ENCODE assay signal across 8 cellular contexts in genomic region chr4:9495450-9495849, GRCh38. TPM values are rescaled to one million over a fixed set of nuclear protein-coding genes. Genes with fewer than 3 reads are reported as not detected.
A peak's percentile ranks its signal among the peaks of the same experiment; 100 is the strongest.
DNase-seq lines count a peak whose midpoint lies in the region; TF ChIP-seq lines count a peak whose summit lies in the region.
"Not testable (repeated sequence)": the region's sequence is repeated elsewhere in the genome, so short reads cannot be mapped to it uniquely, and the experiment has no call there.

No MANE protein-coding gene starts in this region.

- H3K27me3 Mint-ChIP-seq in activated T-helper 2 cell treated with anti-CD3 and anti-CD28 coated beads, Interferon-gamma antibody, Interleukin-2, Interleukin-4, amounts not matched to agents 10 μg/mL and 5 μg/mL and 100 μg/mL, durations not matched to agents 14 hours and 24 hours and 36 hours (ENCODE audit: low read depth) = peaks cover 13% of the 10 kb centered on the region

- H3K9me3 ChIP-seq in fibroblast of lung (ENCODE audit: control insufficient read depth, insufficient read depth, low read depth, low read length) = not testable (repeated sequence)

- no CpG with 5 or more reads among the region's 11 CpGs for WGBS in mesendoderm (ENCODE audit: extremely low coverage, insufficient coverage, low lambda C conversion rate)

- not testable (repeated sequence) for H3K27ac Mint-ChIP-seq in activated T-helper 2 cell treated with anti-CD3 and anti-CD28 coated beads, Interferon-gamma antibody, Interleukin-2, Interleukin-4, amounts not matched to agents 10 μg/mL and 5 μg/mL and 100 μg/mL, durations not matched to agents 14 hours and 24 hours and 36 hours

- not testable (repeated sequence) for H3K4me1 ChIP-seq in fibroblast of lung (ENCODE audit: control insufficient read depth, extremely low read depth, insufficient read depth, low read length); mesendoderm (ENCODE audit: control insufficient read depth, low read depth, low read length)

- H3K4me3 Mint-ChIP-seq in activated T-helper 2 cell treated with anti-CD3 and anti-CD28 coated beads, Interferon-gamma antibody, Interleukin-2, Interleukin-4, amounts not matched to agents 10 μg/mL and 5 μg/mL and 100 μg/mL, durations not matched to agents 14 hours and 24 hours and 36 hours (ENCODE audit: low read depth) = not testable (repeated sequence)

- not testable (repeated sequence) for H4K5ac ChIP-seq in mesendoderm (ENCODE audit: low read length)

- H3K56ac ChIP-seq in mesendoderm (ENCODE audit: low read length) = not testable (repeated sequence)

- not testable (repeated sequence) for H2BK15ac ChIP-seq in mesendoderm (replicated peaks; ENCODE audit: low read depth)

- not testable (repeated sequence) for H3K23ac ChIP-seq in mesendoderm (ENCODE audit: low read length)

- not testable (repeated sequence) for H2AFZ ChIP-seq in fibroblast of lung (ENCODE audit: low read length)

- H3K4me3 ChIP-seq in GM12875 (ENCODE audit: low read depth, low read length); fibroblast of lung (replicated peaks in 1 of 4; ENCODE audit: control extremely low read depth in 1 of 4, insufficient read depth in 1 of 4, low read depth in 3 of 4, low read length in 4 of 4); mesendoderm (ENCODE audit: low read length): not testable (repeated sequence)

- H3K27ac ChIP-seq in fibroblast of lung (ENCODE audit: insufficient read depth, low read length); mesendoderm (ENCODE audit: low read depth, low read length): not testable (repeated sequence)

- H3K4me1 Mint-ChIP-seq in activated T-helper 2 cell treated with anti-CD3 and anti-CD28 coated beads, Interferon-gamma antibody, Interleukin-2, Interleukin-4, amounts not matched to agents 10 μg/mL and 5 μg/mL and 100 μg/mL, durations not matched to agents 14 hours and 24 hours and 36 hours (ENCODE audit: low read depth) = not testable (repeated sequence)

- not testable (repeated sequence) for H3K27me3 ChIP-seq in fibroblast of lung (ENCODE audit: control insufficient read depth, insufficient read depth, low read length); mesendoderm (ENCODE audit: insufficient read depth, low read length, poor library complexity)

- not testable (repeated sequence) for H3K36me3 Mint-ChIP-seq in activated T-helper 2 cell treated with anti-CD3 and anti-CD28 coated beads, Interferon-gamma antibody, Interleukin-2, Interleukin-4, amounts not matched to agents 10 μg/mL and 5 μg/mL and 100 μg/mL, durations not matched to agents 14 hours and 24 hours and 36 hours (ENCODE audit: low read depth)

- not testable (repeated sequence) for H2BK5ac ChIP-seq in mesendoderm (ENCODE audit: low read length)

- H4K8ac ChIP-seq in mesendoderm (ENCODE audit: low read depth, low read length) = not testable (repeated sequence)

- not testable (repeated sequence) for H3K79me1 ChIP-seq in mesendoderm (ENCODE audit: low read length)

- peak; percentile 58 for DNase-seq in 8988T
- peak; percentile 35 for DNase-seq in NCI-H2029 (lab: John Stamatoyannopoulos, UW)
- peak; percentile 46 for DNase-seq in T follicular helper cell (ENCODE audit: low read depth)
- DNase-seq in activated T-helper 2 cell treated with anti-CD3 and anti-CD28 coated beads, Interferon-gamma antibody, Interleukin-2, Interleukin-4, amounts not matched to agents 10 μg/mL and 5 μg/mL and 100 μg/mL, durations not matched to agents 14 hours and 24 hours and 36 hours (ENCODE audit: low spot score) = peak; percentile 43
- not testable (repeated sequence) for DNase-seq in fibroblast of lung (ENCODE audit: low read depth in 2 of 2)
- DNase-seq in mesendoderm = peak; percentile 77
- DNase-seq in stimulated activated CD4-positive, alpha-beta T cell treated with anti-CD3 and anti-CD28 coated beads, Interleukin-4, amount 100 ng/mL, for 1 hour = peak; percentile 68

- not testable (repeated sequence) for H2AK5ac ChIP-seq in mesendoderm (ENCODE audit: low read length)

- H2BK120ac ChIP-seq in mesendoderm (ENCODE audit: low read depth, low read length) = not testable (repeated sequence)

- H3K9me3 Mint-ChIP-seq in activated T-helper 2 cell treated with anti-CD3 and anti-CD28 coated beads, Interferon-gamma antibody, Interleukin-2, Interleukin-4, amounts not matched to agents 10 μg/mL and 5 μg/mL and 100 μg/mL, durations not matched to agents 14 hours and 24 hours and 36 hours = not testable (repeated sequence)

- not testable (repeated sequence) for H3K9ac ChIP-seq in fibroblast of lung (ENCODE audit: insufficient read depth, low read length); mesendoderm (ENCODE audit: low read length)

- H3K79me2 ChIP-seq in fibroblast of lung (ENCODE audit: control insufficient read depth, insufficient read depth, low read length); mesendoderm (ENCODE audit: control insufficient read depth, insufficient read depth, low read length): not testable (repeated sequence)

- intact Hi-C loops in activated T-helper 2 cell treated with anti-CD3 and anti-CD28 coated beads, Interferon-gamma antibody, Interleukin-2, Interleukin-4, amounts not matched to agents 10 μg/mL and 5 μg/mL and 100 μg/mL, durations not matched to agents 14 hours and 24 hours and 36 hours (cut with micrococcal nuclease) = not testable (repeated sequence)

- not testable (repeated sequence) for H3K4ac ChIP-seq in mesendoderm (ENCODE audit: low read depth, low read length)

- H3K36me3 ChIP-seq in fibroblast of lung (ENCODE audit: control insufficient read depth, insufficient read depth, low read length); mesendoderm (ENCODE audit: control insufficient read depth, insufficient read depth, low read length): not testable (repeated sequence)

- H3K18ac ChIP-seq in mesendoderm (ENCODE audit: low read length) = not testable (repeated sequence)

- H3K4me2 ChIP-seq in fibroblast of lung (ENCODE audit: extremely low read depth, insufficient read depth, low read length); mesendoderm (ENCODE audit: low read length): not testable (repeated sequence)

- peak; percentile 58 for TF ChIP-seq CTCF in GM12875 (IDR thresholded peaks at IDR 0.05; ENCODE audit: borderline replicate concordance, insufficient read depth, low read depth, low read length)
- TF ChIP-seq CTCF in fibroblast of lung (conservative IDR thresholded peaks at IDR 0.05 in 1 of 2, IDR thresholded peaks at IDR 0.05 in 1 of 2; ENCODE audit: low read depth in 1 of 2, low read length in 2 of 2) = peak; percentile 3 to 12

- not testable (repeated sequence) for H4K20me1 ChIP-seq in fibroblast of lung (ENCODE audit: control insufficient read depth, extremely low read depth, insufficient read depth, low read length)

RNA-seq across cellular contexts. Expression of gene DEFB131A, which starts 51.2 kb away (rescaled TPM):
- total RNA-seq in activated T-helper 2 cell treated with anti-CD3 and anti-CD28 coated beads, Interferon-gamma antibody, Interleukin-2, Interleukin-4, amounts not matched to agents 10 μg/mL and 5 μg/mL and 100 μg/mL, durations not matched to agents 14 hours and 24 hours and 36 hours = not detected in 2 replicates
- total RNA-seq in fibroblast of lung = not detected in 2 replicates
- polyA plus RNA-seq in fibroblast of lung = not detected in 2 replicates
- not detected in 2 replicates for polyA plus RNA-seq in fibroblast of lung (2012)
- not detected in 2 replicates for polyA minus RNA-seq in fibroblast of lung (ENCODE audit: low replicate concordance)
- polyA plus RNA-seq in mesendoderm (2013, experiment 1 of 2) = not detected
- not detected for polyA plus RNA-seq in mesendoderm (2013, experiment 2 of 2)
